Comparison of ENCODE assay signal across 33 cellular contexts in genomic region chr9:116059466-116059865, GRCh38.
"Had no signal": no experiment of that assay in that cellular context is flagged by ENCODE, and none has a peak within 500 bp of the region (broad histone marks: within the 10 kb centered on the region; RNA-seq: fewer than 3 reads in every experiment).

No MANE protein-coding gene starts in this region.

- DNase-seq: activated CD4-positive, alpha-beta T cell treated with anti-CD3 and anti-CD28 coated beads for 1 hour; activated CD4-positive, alpha-beta T cell treated with anti-CD3 and anti-CD28 coated beads, Interleukin-2, amount 50 U/mL, for 1 hour; activated CD8-positive, alpha-beta T cell treated with anti-CD3 and anti-CD28 coated beads for 36 hours; activated naive CD4-positive, alpha-beta T cell; activated T-cell treated with anti-CD3 and anti-CD28 coated beads for 4 hours; activated T-cell treated with anti-CD3 and anti-CD28 coated beads, Interleukin-2, amount 50 U/mL, for 72 hours; aorta; body of pancreas; cerebellar nuclear complex; effector memory CD8-positive, alpha-beta T cell; erythroblast; foreskin fibroblast; head of caudate nucleus; hippocampal formation; kidney; left colon; midbrain; naive thymus-derived CD4-positive, alpha-beta T cell; pancreas; retina; stimulated activated CD4-positive, alpha-beta T cell treated with anti-CD3 and anti-CD28 coated beads, Interleukin-15, amount 100 ng/mL, for 24 hours; stimulated activated CD4-positive, alpha-beta T cell treated with anti-CD3 and anti-CD28 coated beads, Interleukin-2, amount 100 ng/mL, for 24 hours; stimulated activated naive B cell treated with anti-CD40 and anti-IgM and Interleukin-4, amounts not matched to agents 10 μg/mL and 1 μg/mL and 100 μg/mL, for 72 hours; stomach; T-helper 2 cell; tibial artery had no signal

- H3K4me3 ChIP-seq: body of pancreas, cardiac muscle cell, coronary artery, pancreas, prostate gland, stomach, suprapubic skin, tibial artery had no signal

- H3K27ac ChIP-seq: body of pancreas, cardiac muscle cell, coronary artery, pancreas, prostate gland, stomach, suprapubic skin, tibial artery had no signal

- ATAC-seq: activated CD8-positive, alpha-beta T cell treated with anti-CD3 and anti-CD28 coated beads for 36 hours; activated naive CD4-positive, alpha-beta T cell treated with anti-CD3 and anti-CD28 coated beads, Interleukin-2, amount 50 U/mL, for 72 hours; activated T-cell treated with anti-CD3 and anti-CD28 coated beads, Interleukin-2, amount 50 U/mL, for 72 hours; body of pancreas; effector memory CD8-positive, alpha-beta T cell; left colon; naive thymus-derived CD4-positive, alpha-beta T cell; pancreas; sciatic nerve; stimulated activated naive B cell treated with anti-CD40 and anti-IgM and Interleukin-4, amounts not matched to agents 10 μg/mL and 1 μg/mL and 100 μg/mL, for 72 hours; WTC11 had no signal

- H3K27me3 ChIP-seq: body of pancreas, cardiac muscle cell, pancreas, stomach, suprapubic skin, tibial artery had no signal
